Comparison of ENCODE assay signal across 1 cellular context in genomic region chrX:397575-397974, GRCh38.
TF ChIP-seq lines count a peak whose summit lies in the region.

No MANE protein-coding gene starts in this region.

TF ChIP-seq in GM23338, 12 proteins besides CTCF, POLR2A, EP300 and RAD21 (continued from another document):
- no peak for TF ChIP-seq REST (IDR thresholded peaks at IDR 0.05; ENCODE audit: unreplicated experiment)
